17 cellular contexts compared by ENCODE assay signal in genomic region chr18:46809145-46809544, GRCh38.
"Had no signal": no experiment of that assay in that cellular context is flagged by ENCODE, and none has a peak within 500 bp of the region (broad histone marks: within the 10 kb centered on the region; RNA-seq: fewer than 3 reads in every experiment).

No MANE protein-coding gene starts in this region.

- DNase-seq: activated CD4-positive, alpha-beta T cell treated with anti-CD3 and anti-CD28 coated beads for 48 hours; activated CD4-positive, alpha-beta T cell treated with anti-CD3 and anti-CD28 coated beads, Interleukin-2, amount 50 U/mL, for 4 hours; activated CD4-positive, CD25-positive, alpha-beta regulatory T cell treated with anti-CD3 and anti-CD28 coated beads, Interleukin-2, amount 50 U/mL, for 72 hours; activated CD8-positive, alpha-beta memory T cell treated with anti-CD3 and anti-CD28 coated beads, Interleukin-2, amount 50 U/mL, for 48 hours; activated CD8-positive, alpha-beta T cell treated with anti-CD3 and anti-CD28 coated beads, Interleukin-2, amount 10 ng/mL, durations not matched to agents 7 days and 5 days; activated T-cell treated with anti-CD3 and anti-CD28 coated beads, Interleukin-2, amount 50 U/mL, for 1 hour; amygdala; cerebellar nuclear complex; MG63; MV-4-11; NCI-H1092 treated with DMSO at 0.1 percent for 48 hours; NCI-H1436 treated with DMSO at 0.1 percent for 48 hours; NCI-H187; NCI-H526; NCI-H82; Peyer's patch; SHP77 had no signal
